Comparison of ENCODE assay signal across 8 cellular contexts in the genomic region with DNA sequence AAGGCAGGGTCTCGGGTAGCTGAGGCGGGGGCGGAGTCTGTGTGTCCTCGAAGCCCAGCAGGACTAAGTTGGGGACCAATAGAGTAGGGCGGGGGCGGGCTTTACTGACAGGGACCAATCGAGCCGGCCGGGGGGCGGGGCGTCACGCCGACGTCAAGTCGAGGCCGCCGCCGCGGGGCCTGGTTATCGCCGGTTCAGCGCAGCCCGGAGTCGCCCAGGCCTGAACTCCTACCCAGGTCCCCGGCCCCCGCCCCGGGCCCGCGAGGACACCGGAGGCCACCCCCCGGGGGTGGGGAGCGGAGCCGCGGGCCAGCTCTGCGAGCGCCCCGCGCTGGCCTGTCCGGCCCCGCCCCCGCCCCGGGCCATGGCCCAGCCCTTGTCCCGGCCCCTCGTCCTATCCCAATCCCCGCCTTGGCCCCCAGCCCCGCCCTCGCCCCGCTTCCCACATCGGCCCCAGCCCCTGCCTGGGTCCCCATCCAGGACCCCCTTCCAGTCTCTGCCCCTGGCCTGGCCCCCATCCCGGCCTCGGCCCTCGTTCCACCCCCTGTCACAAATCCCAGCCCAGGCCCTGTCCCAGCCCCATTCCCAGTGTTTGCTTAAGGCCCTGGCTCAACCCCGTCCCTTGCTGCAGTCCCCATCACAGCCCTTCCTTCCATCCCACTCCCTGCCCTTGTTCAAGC. TPM values are rescaled to one million over a fixed set of nuclear protein-coding genes. Genes with fewer than 3 reads are reported as not detected.
DNase-seq lines count a peak whose midpoint lies in the region; ATAC-seq and TF ChIP-seq lines count a peak whose summit lies in the region.

TSS of gene TMEM8B (plus strand) at position 145 of the 680 bp plus-strand sequence. CDS start at position 365, 220 bp downstream.

- TF ChIP-seq CTCF in activated B cell treated with CpG ODN at 0.5 μM for 24 hours (IDR thresholded peaks at IDR 0.05), result no peak
- no peak for TF ChIP-seq CTCF in cardiac fibroblast (IDR thresholded peaks at IDR 0.05; ENCODE audit: low read depth, low read length)

- POLR2A ChIA-PET in activated B cell treated with CpG ODN at 0.5 μM for 24 hours (lab: Charles Lee), result interaction anchor here (0.6 to 1.5 kb wide), 10 partner anchors 11 to 757 kb away, joined by 3 to 10 read pairs (median 4); partner anchors contain the start of genes HINT2, RMRP, SPAG8 and VCP

- CTCF ChIA-PET in activated B cell treated with CpG ODN at 0.5 μM for 24 hours (lab: Charles Lee), result interaction anchor here (0.7 to 2.0 kb wide), 3 partner anchors 13 to 53 kb away, joined by 4 to 5 read pairs (median 4); no protein-coding TSS in a partner anchor

- H3K27me3 Mint-ChIP-seq in activated B cell treated with CpG ODN at 0.5 μM for 24 hours, result no peaks in the 10 kb centered on the region

- DNase-seq in 8988T, result peak; percentile 94
- DNase-seq in NCI-H2227 (lab: John Stamatoyannopoulos, UW; ENCODE audit: unreplicated experiment), result peak; percentile 90
- peak; percentile 89 for DNase-seq in activated B cell treated with CpG ODN at 0.5 μM for 24 hours
- peak; percentile 87 to 95 for DNase-seq in cardiac fibroblast (ENCODE audit: low read depth in 2 of 2)
- peak; percentile 97 for DNase-seq in islet precursor cell
- DNase-seq in stimulated activated CD4-positive, alpha-beta T cell treated with anti-CD3 and anti-CD28 coated beads, Interleukin-12 subunit alpha, Interleukin-12 subunit beta, amount 100 ng/mL, for 24 hours (ENCODE audit: low read depth in 2 of 2), result peak; percentile 85 to 97

- H3K36me3 Mint-ChIP-seq in activated B cell treated with CpG ODN at 0.5 μM for 24 hours (ENCODE audit: low read depth), result peaks cover 4% of the 10 kb centered on the region

- intact Hi-C loops in activated B cell treated with CpG ODN at 0.5 μM for 24 hours (cut with micrococcal nuclease), result loop anchor here (1.0 to 5.0 kb wide), 5 partner anchors 14 to 712 kb away; partner anchors contain the start of genes ATOSB, CREB3, HINT2 and TLN1

- ATAC-seq in GM18907 (IDR thresholded peaks at IDR 0.05; ENCODE audit: unreplicated experiment), result peak; percentile 75
- peak; percentile 65 for ATAC-seq in HG03135 (IDR thresholded peaks at IDR 0.05; ENCODE audit: unreplicated experiment)
- peak; percentile 92 for ATAC-seq in activated B cell treated with CpG ODN at 0.5 μM for 24 hours (ENCODE audit: low read depth)

- peak within 1 kb of the TSS; percentile 69 to 72 for H3K4me3 ChIP-seq in cardiac fibroblast (replicated peaks in 1 of 2; ENCODE audit: low read depth in 2 of 2, low read length in 2 of 2)

- H3K9me3 Mint-ChIP-seq in activated B cell treated with CpG ODN at 0.5 μM for 24 hours, result no peaks in the 10 kb centered on the region

- H3K4me3 Mint-ChIP-seq in activated B cell treated with CpG ODN at 0.5 μM for 24 hours, result peak within 1 kb of the TSS; percentile 95

- H3K4me1 Mint-ChIP-seq in activated B cell treated with CpG ODN at 0.5 μM for 24 hours, result peaks cover 34% of the 10 kb centered on the region

- H3K27ac Mint-ChIP-seq in activated B cell treated with CpG ODN at 0.5 μM for 24 hours, result peak within 1 kb of the TSS; percentile 86

RNA-seq across cellular contexts. Expression of gene TMEM8B, which starts in this region (rescaled TPM):
- 5.0 and 8.0 TPM in 2 replicates for total RNA-seq in activated B cell treated with CpG ODN at 0.5 μM for 24 hours

Comparison
In these comparisons a context has a peak if more than half of its experiments do, and no peak if none do; other contexts are left out.
1. Peak in every context shown above with its lines: DNase-seq, ATAC-seq and H3K4me3 ChIP-seq.